30 cellular contexts compared by ENCODE assay signal in genomic region chr6:1737463-1738311, GRCh38.
"Had no signal": no experiment of that assay in that cellular context is flagged by ENCODE, and none has a peak within 500 bp of the region (broad histone marks: within the 10 kb centered on the region; RNA-seq: fewer than 3 reads in every experiment).

No MANE protein-coding gene starts in this region.

- H3K27me3 ChIP-seq: adrenal gland, dorsolateral prefrontal cortex, suprapubic skin, tibial artery had no signal

- H3K9me3 ChIP-seq: adrenal gland, psoas muscle, suprapubic skin, tibial artery had no signal

- H3K4me2 ChIP-seq: smooth muscle cell had no signal

- H3K4me3 ChIP-seq: adrenal gland, coronary artery, dorsolateral prefrontal cortex, psoas muscle, smooth muscle cell, suprapubic skin, tibial artery had no signal

- H3K79me2 ChIP-seq: parathyroid adenoma had no signal

- H3K9ac ChIP-seq: parathyroid adenoma had no signal

- DNase-seq: activated CD4-positive, alpha-beta T cell treated with anti-CD3 and anti-CD28 coated beads, Interleukin-2, amount 10 ng/mL, durations not matched to agents 7 days and 5 days; activated CD4-positive, CD25-positive, alpha-beta regulatory T cell treated with anti-CD3 and anti-CD28 coated beads, Interleukin-2, amount 50 U/mL, for 72 hours; activated CD8-positive, alpha-beta T cell treated with anti-CD3 and anti-CD28 coated beads, Interleukin-2, amount 10 ng/mL, durations not matched to agents 7 days and 5 days; activated effector memory CD4-positive, alpha-beta T cell treated with anti-CD3 and anti-CD28 coated beads, Interleukin-2, amount 50 U/mL, for 16 hours; activated naive CD4-positive, alpha-beta T cell treated with anti-CD3 and anti-CD28 coated beads for 36 hours; activated naive CD8-positive, alpha-beta T cell treated with anti-CD3 and anti-CD28 coated beads for 36 hours; adrenal gland; aorta; dorsolateral prefrontal cortex; effector memory CD4-positive, alpha-beta T cell; erythroblast; head of caudate nucleus; hippocampal formation; immature natural killer cell; kidney; left colon; mammary epithelial cell; midbrain; naive thymus-derived CD8-positive, alpha-beta T cell; occipital lobe; psoas muscle; stimulated activated CD4-positive, alpha-beta T cell treated with anti-CD3 and anti-CD28 coated beads, Interleukin-1b, Interleukin-23, amount 100 ng/mL, for 48 hours; stimulated activated CD4-positive, alpha-beta T cell treated with anti-CD3 and anti-CD28 coated beads, Interleukin-4, amount 100 ng/mL, for 4 hours; stimulated activated CD8-positive, alpha-beta memory T cell treated with anti-CD3 and anti-CD28 coated beads, Interleukin-4, amount 100 ng/mL, for 48 hours; tibial artery had no signal

- H3K36me3 ChIP-seq: adrenal gland, suprapubic skin, tibial artery had no signal

- H3K27ac ChIP-seq: adrenal gland, coronary artery, dorsolateral prefrontal cortex, parathyroid adenoma, psoas muscle, suprapubic skin, tibial artery had no signal

- H2AFZ ChIP-seq: parathyroid adenoma had no signal

- FAIRE-seq: kidney had no signal

- H3K4me1 ChIP-seq: adrenal gland, parathyroid adenoma, psoas muscle, suprapubic skin, tibial artery had no signal

- ATAC-seq: activated CD8-positive, alpha-beta T cell treated with anti-CD3 and anti-CD28 coated beads, Interleukin-2, amount 10 ng/mL, durations not matched to agents 7 days and 5 days; left colon; naive thymus-derived CD8-positive, alpha-beta T cell; psoas muscle; stimulated activated memory B cell treated with anti-CD40 and anti-IgM and Interleukin-4, amounts not matched to agents 10 μg/mL and 1 μg/mL and 100 μg/mL, for 72 hours had no signal
